ENCODE assay signal across 8 cellular contexts in genomic region chr19:45428385-45429231, GRCh38. TPM values are rescaled to one million over a fixed set of nuclear protein-coding genes. Genes with fewer than 3 reads are reported as not detected.
DNase-seq lines count a peak whose midpoint lies in the region; ATAC-seq and TF ChIP-seq lines count a peak whose summit lies in the region.

No MANE protein-coding gene starts in this region.

- peaks cover 2% of the 10 kb centered on the region for H3K79me2 ChIP-seq in osteoblast (ENCODE audit: insufficient read depth, low read length)

- no peaks in the 10 kb centered on the region for H3K27me3 ChIP-seq in osteoblast (ENCODE audit: insufficient read depth, low read length)

- DNase-seq in stimulated activated CD4-positive, alpha-beta T cell treated with anti-CD3 and anti-CD28 coated beads, Interleukin-15, amount 100 ng/mL, for 24 hours, result peak; percentile 37
- DNase-seq in stimulated activated CD4-positive, alpha-beta T cell treated with anti-CD3 and anti-CD28 coated beads, Interleukin-12 subunit alpha, Interleukin-12 subunit beta, amount 100 ng/mL, for 4 hours, result no peak
- peak; percentile 47 for DNase-seq in fibroblast of villous mesenchyme (ENCODE audit: low read depth)
- DNase-seq in osteoblast (ENCODE audit: insufficient read length, low spot score, missing footprints), result peak; percentile 92
- no peak for DNase-seq in NCI-H2081 treated with DMSO at 0.1 percent for 48 hours (lab: John Stamatoyannopoulos, UW)

- peaks cover 31% of the 10 kb centered on the region for H3K4me1 ChIP-seq in osteoblast (ENCODE audit: insufficient read depth, low read length)

- H3K4me2 ChIP-seq in osteoblast (ENCODE audit: insufficient read depth, low read length), result peak overlapping the region; percentile 89

- H3K4me3 ChIP-seq in WI38 (ENCODE audit: low read depth, low read length) (peak overlapping the region; percentile 59), fibroblast of villous mesenchyme (ENCODE audit: low read depth, low read length) (peak overlapping the region; percentile 70), osteoblast (ENCODE audit: insufficient read depth, low read length) (peak overlapping the region; percentile 82)

- no peaks in the 10 kb centered on the region for H3K9me3 ChIP-seq in osteoblast (ENCODE audit: low read depth, low read length)

- TF ChIP-seq CTCF in WI38 (IDR thresholded peaks at IDR 0.05; ENCODE audit: low read depth, low read length) (peak; percentile 43; the same call in 1 of the 2 replicates), fibroblast of villous mesenchyme (IDR thresholded peaks at IDR 0.05; ENCODE audit: insufficient read depth, low read depth, low read length) (peak; percentile 56), osteoblast (IDR thresholded peaks at IDR 0.05; ENCODE audit: extremely low read depth, low read depth, low read length) (peak; percentile 36)

- no peaks in the 10 kb centered on the region for H3K36me3 ChIP-seq in osteoblast (ENCODE audit: insufficient read depth, low read length)

- H3K27ac ChIP-seq in osteoblast (ENCODE audit: low read depth, low read length), result peak overlapping the region; percentile 94

- ATAC-seq in GM18520 (IDR thresholded peaks at IDR 0.05; ENCODE audit: unreplicated experiment), result no peak
- no peak for ATAC-seq in GM21367 (IDR thresholded peaks at IDR 0.05; ENCODE audit: unreplicated experiment)

- H2AFZ ChIP-seq in osteoblast (ENCODE audit: low read length), result peak overlapping the region; percentile 78

- H4K20me1 ChIP-seq in osteoblast (ENCODE audit: insufficient read depth, low read length), result no peaks in the 10 kb centered on the region

RNA-seq across cellular contexts. Expression of gene ERCC1, which starts 4.9 kb away (rescaled TPM):
- total RNA-seq in fibroblast of villous mesenchyme (73.0 and 88.9 TPM in 2 replicates), osteoblast (88.4 and 96.3 TPM in 2 replicates)

RNA-seq across cellular contexts. Expression of gene POLR1G, which starts 22.2 kb away (rescaled TPM):
- total RNA-seq in fibroblast of villous mesenchyme, result 8.1 and 13.4 TPM in 2 replicates
- total RNA-seq in osteoblast, result 10.5 and 10.6 TPM in 2 replicates

RNA-seq across cellular contexts. Expression of gene PPP1R13L, which starts 23.7 kb away (rescaled TPM):
- 5.6 and 8.4 TPM in 2 replicates for total RNA-seq in fibroblast of villous mesenchyme
- total RNA-seq in osteoblast, result 6.9 and 8.5 TPM in 2 replicates

RNA-seq across cellular contexts. Expression of gene FOSB, which starts 39.2 kb away (rescaled TPM):
- 13.0 and 16.1 TPM in 2 replicates for total RNA-seq in fibroblast of villous mesenchyme
- 3.3 and 3.8 TPM in 2 replicates for total RNA-seq in osteoblast

RNA-seq across cellular contexts. Expression of gene ERCC2, which starts 58.2 kb away (rescaled TPM):
- total RNA-seq in fibroblast of villous mesenchyme (53.5 and 73.0 TPM in 2 replicates), osteoblast (47.4 and 52.5 TPM in 2 replicates)

Comparison
In these comparisons a context has a peak if more than half of its experiments do, and no peak if none do; other contexts are left out.
1. DNase-seq: peak in stimulated activated CD4-positive, alpha-beta T cell treated with anti-CD3 and anti-CD28 coated beads, Interleukin-15, amount 100 ng/mL, for 24 hours (single experiment), fibroblast of villous mesenchyme (single experiment) and osteoblast (single experiment); none in stimulated activated CD4-positive, alpha-beta T cell treated with anti-CD3 and anti-CD28 coated beads, Interleukin-12 subunit alpha, Interleukin-12 subunit beta, amount 100 ng/mL, for 4 hours (single experiment) and NCI-H2081 treated with DMSO at 0.1 percent for 48 hours (single experiment).
2. Peak in every context shown above with its lines, with median percentiles within 50 percentile points of each other: H3K4me3 ChIP-seq and CTCF ChIP-seq.